ENCODE assay signal across 5 cellular contexts in the genomic region with DNA sequence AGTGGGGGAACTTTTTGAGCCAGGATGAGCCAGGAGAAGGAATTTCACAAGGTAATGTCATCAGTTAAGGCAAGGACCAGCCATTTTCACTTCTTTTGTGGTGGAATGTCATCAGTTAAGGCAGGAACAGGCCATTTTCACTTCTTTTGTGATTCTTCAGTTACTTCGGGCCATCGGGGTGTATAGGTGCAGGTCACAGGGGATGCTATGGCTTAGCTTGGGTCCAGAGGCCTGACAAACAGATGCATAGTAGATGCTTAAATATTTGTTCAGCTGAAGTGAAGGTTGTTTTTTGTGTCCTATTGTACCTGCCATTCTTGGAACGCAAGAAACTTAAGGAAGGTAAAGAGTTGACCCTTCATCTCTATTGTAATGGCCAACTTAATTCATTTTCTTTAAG. TPM values are rescaled to one million over a fixed set of nuclear protein-coding genes. Genes with fewer than 3 reads are reported as not detected.
DNase-seq lines count a peak whose midpoint lies in the region; TF ChIP-seq lines count a peak whose summit lies in the region.
"Not testable (repeated sequence)": the region's sequence is repeated elsewhere in the genome, so short reads cannot be mapped to it uniquely, and the experiment has no call there.

No MANE protein-coding gene starts in this region.

- H2BK15ac ChIP-seq in mesendoderm (replicated peaks; ENCODE audit: low read depth): not testable (repeated sequence)

- H3K4me3 ChIP-seq in HUES48 (ENCODE audit: low read depth, low read length); HUES6 (ENCODE audit: low read depth, low read length); endodermal cell (ENCODE audit: low read length); mesendoderm (ENCODE audit: low read length): not testable (repeated sequence)

- not testable (repeated sequence) for H3K79me2 ChIP-seq in mesendoderm (ENCODE audit: control insufficient read depth, insufficient read depth, low read length)

- not testable (repeated sequence) for H3K27me3 Mint-ChIP-seq in endodermal cell (ENCODE audit: insufficient read depth)

- H2AK5ac ChIP-seq in mesendoderm (ENCODE audit: low read length): not testable (repeated sequence)

- not testable (repeated sequence) for H3K18ac ChIP-seq in mesendoderm (ENCODE audit: low read length)

- not testable (repeated sequence) for H3K4me3 Mint-ChIP-seq in endodermal cell

- H3K4me1 ChIP-seq in HUES48 (ENCODE audit: control insufficient read depth, insufficient read depth, low read length): peaks cover 22% of the 10 kb centered on the region
- H3K4me1 ChIP-seq in HUES6 (ENCODE audit: control insufficient read depth, insufficient read depth, low read length): peaks cover 39% of the 10 kb centered on the region
- not testable (repeated sequence) for H3K4me1 ChIP-seq in endodermal cell (ENCODE audit: control insufficient read depth, insufficient read depth, low read length); mesendoderm (ENCODE audit: control insufficient read depth, low read depth, low read length)

- H3K4me2 ChIP-seq in mesendoderm (ENCODE audit: low read length): not testable (repeated sequence)

- H4K8ac ChIP-seq in mesendoderm (ENCODE audit: low read depth, low read length): not testable (repeated sequence)

- H3K9me3 ChIP-seq in HUES48 (ENCODE audit: control insufficient read depth, insufficient read depth, low read length); HUES6 (ENCODE audit: control insufficient read depth, insufficient read depth, low read depth, low read length); endodermal cell (ENCODE audit: control insufficient read depth, low read length): not testable (repeated sequence)

- WGBS in endodermal cell (ENCODE audit: insufficient coverage in 1 of 2, insufficient read length in 1 of 2), 2 experiments: 48% methylated on average over 3 of the region's 3 CpGs; no CpG with 5 or more reads in 1 of the 2 experiments
- WGBS in mesendoderm (ENCODE audit: extremely low coverage, insufficient coverage, low lambda C conversion rate): no CpG with 5 or more reads among the region's 3 CpGs

- peaks cover 61% of the 10 kb centered on the region for H3K4me1 Mint-ChIP-seq in endodermal cell

- not testable (repeated sequence) for H2BK120ac ChIP-seq in mesendoderm (ENCODE audit: low read depth, low read length)

- peak overlapping the region; percentile 94 for H3K27ac Mint-ChIP-seq in endodermal cell

- not testable (repeated sequence) for H3K9me3 Mint-ChIP-seq in endodermal cell

- H3K9ac ChIP-seq in HUES48 (ENCODE audit: low read depth, low read length); HUES6 (ENCODE audit: low read length); endodermal cell (ENCODE audit: extremely low read depth, low read length, poor library complexity, severe bottlenecking); mesendoderm (ENCODE audit: low read length): not testable (repeated sequence)

- not testable (repeated sequence) for TF ChIP-seq CTCF in endodermal cell (conservative IDR thresholded peaks at IDR 0.05)

- H3K27me3 ChIP-seq in HUES48 (ENCODE audit: control insufficient read depth, insufficient read depth, low read length): peaks cover 22% of the 10 kb centered on the region
- H3K27me3 ChIP-seq in HUES6 (ENCODE audit: control insufficient read depth, insufficient read depth, low read length); endodermal cell (ENCODE audit: control insufficient read depth, insufficient read depth, low read length, poor library complexity, severe bottlenecking); mesendoderm (ENCODE audit: insufficient read depth, low read length, poor library complexity): not testable (repeated sequence)

- H3K4ac ChIP-seq in mesendoderm (ENCODE audit: low read depth, low read length): not testable (repeated sequence)

- DNase-seq in ELF-1 (ENCODE audit: low read depth, low spot score) (peak; percentile 26), endodermal cell (peak; percentile 80), mesendoderm (peak; percentile 62)

- H2BK5ac ChIP-seq in mesendoderm (ENCODE audit: low read length): not testable (repeated sequence)

- not testable (repeated sequence) for H3K79me1 ChIP-seq in mesendoderm (ENCODE audit: low read length)

- not testable (repeated sequence) for H4K5ac ChIP-seq in mesendoderm (ENCODE audit: low read length)

- H3K36me3 Mint-ChIP-seq in endodermal cell (ENCODE audit: low read depth): not testable (repeated sequence)

- H3K27ac ChIP-seq in HUES48 (ENCODE audit: low read depth, low read length) (peak overlapping the region; percentile 7), HUES6 (ENCODE audit: low read depth, low read length) (peak overlapping the region; percentile 42; the same call in 1 of the 2 replicates)
- H3K27ac ChIP-seq in endodermal cell (ENCODE audit: low read depth, low read length); mesendoderm (ENCODE audit: low read depth, low read length): not testable (repeated sequence)

- not testable (repeated sequence) for H3K36me3 ChIP-seq in HUES48 (ENCODE audit: control insufficient read depth, insufficient read depth, low read length); HUES6 (ENCODE audit: control insufficient read depth, insufficient read depth, low read length); endodermal cell (ENCODE audit: control insufficient read depth, insufficient read depth, low read length); mesendoderm (ENCODE audit: control insufficient read depth, insufficient read depth, low read length)

- H3K56ac ChIP-seq in mesendoderm (ENCODE audit: low read length): not testable (repeated sequence)

- H3K23ac ChIP-seq in mesendoderm (ENCODE audit: low read length): not testable (repeated sequence)

RNA-seq across cellular contexts. Expression of a gene that starts 46.4 kb away (rescaled TPM):
- 10 to 100 TPM; 21.5 to 51.8 TPM for total RNA-seq in endodermal cell
- 6.2 TPM for polyA plus RNA-seq in endodermal cell (2013, experiment 1 of 2)
- 6.3 TPM for polyA plus RNA-seq in endodermal cell (2013, experiment 2 of 2)
- 19.3 TPM for polyA plus RNA-seq in mesendoderm (2013, experiment 1 of 2)
- 19.5 TPM for polyA plus RNA-seq in mesendoderm (2013, experiment 2 of 2)

Comparison
In these comparisons a context has a peak if more than half of its experiments do, and no peak if none do; other contexts are left out.
1. DNase-seq: peak in every context shown above with its lines; median percentile 80 in endodermal cell; 62 in mesendoderm; 26 in ELF-1.